ENCODE assay signal across 1 cellular context in genomic region chr2:32063310-32064020, GRCh38.
TF ChIP-seq lines count a peak whose summit lies in the region.

Gene SPAST (plus strand): TSS chr2:32063556. CDS start chr2:32063832, 276 bp downstream.

TF ChIP-seq in GM12878, 131 proteins besides CTCF, POLR2A, EP300 and RAD21 (continued from another document and continues in another):
- TF ChIP-seq CEBPZ (IDR thresholded peaks at IDR 0.05; ENCODE audit: low read depth, low read length) (no peak), EGR1 (IDR thresholded peaks at IDR 0.05; ENCODE audit: borderline replicate concordance in 1 of 2, low read depth in 2 of 2, low read length in 2 of 2) (peak; percentile 27 to 87; a peak in 2 of 3 replicates), CBX3 (IDR thresholded peaks at IDR 0.05; ENCODE audit: borderline replicate concordance, low read depth) (no peak), SIN3A (IDR thresholded peaks at IDR 0.05; ENCODE audit: low read depth, low read length) (peak; percentile 50; the same call in 1 of the 2 replicates), RBBP5 (conservative IDR thresholded peaks at IDR 0.05) (no peak), FOS (IDR thresholded peaks at IDR 0.05; ENCODE audit: borderline replicate concordance, extremely low read depth, insufficient read length) (no peak), ETV6 (conservative IDR thresholded peaks at IDR 0.05 in 1 of 2, IDR thresholded peaks at IDR 0.05 in 1 of 2; ENCODE audit: borderline replicate concordance in 1 of 2, low read depth in 1 of 2) (no peak), PAX5 (IDR thresholded peaks at IDR 0.05; ENCODE audit: borderline replicate concordance, low read depth, low read length) (peak; percentile 45; the same call in 1 of the 2 replicates), CHD2 (IDR thresholded peaks at IDR 0.05; ENCODE audit: borderline replicate concordance, low read depth, low read length) (peak; percentile 12; the same call in 1 of the 2 replicates), RCOR1 (conservative IDR thresholded peaks at IDR 0.05; ENCODE audit: low read depth, low read length) (no peak), SREBF2 (IDR thresholded peaks at IDR 0.05; ENCODE audit: low read length) (no peak), YY1 (IDR thresholded peaks at IDR 0.05; ENCODE audit: low read depth, low read length) (peak; percentile 74), SMAD1 (IDR thresholded peaks at IDR 0.05; ENCODE audit: low read depth, partially characterized antibody) (peak; percentile 21), BCL3 (IDR thresholded peaks at IDR 0.05; ENCODE audit: borderline replicate concordance, insufficient read depth, low read depth, low read length, poor library complexity, severe bottlenecking) (no peak), KLF5 (IDR thresholded peaks at IDR 0.05; ENCODE audit: partially characterized antibody) (peak; percentile 88), E2F8 (IDR thresholded peaks at IDR 0.05; ENCODE audit: low read depth, partially characterized antibody) (peak; percentile 42), RAD51 (IDR thresholded peaks at IDR 0.05) (no peak), ZNF687 (IDR thresholded peaks at IDR 0.05) (no peak), IRF3 (IDR thresholded peaks at IDR 0.05) (0 out of 2 replicates have a peak, but pooled peaks have one; percentile 19), CUX1 (IDR thresholded peaks at IDR 0.05; ENCODE audit: insufficient replicate concordance, low read depth, low read length) (peak; percentile 59), GATAD2B (conservative IDR thresholded peaks at IDR 0.05; ENCODE audit: low read depth) (no peak; the same call in 1 of the 2 replicates), CHD4 (IDR thresholded peaks at IDR 0.05) (no peak), TBL1XR1 (IDR thresholded peaks at IDR 0.05; ENCODE audit: low read depth, low read length) (0 out of 2 replicates have a peak, but pooled peaks have one; percentile 13), HDAC6 (IDR thresholded peaks at IDR 0.05; ENCODE audit: unreplicated experiment) (peak; percentile 40), JUND (IDR thresholded peaks at IDR 0.05; ENCODE audit: low read depth, low read length) (no peak), SP1 (IDR thresholded peaks at IDR 0.05; ENCODE audit: low read depth, low read length) (peak; percentile 44), PRDM15 (CRISPR knock-in tag; IDR thresholded peaks at IDR 0.05) (no peak), EZH2 (IDR thresholded peaks at IDR 0.05; ENCODE audit: borderline replicate concordance, control insufficient read depth, low read depth, low read length) (no peak), GABPA (IDR thresholded peaks at IDR 0.05; ENCODE audit: low read depth) (no peak), ATF3 (IDR thresholded peaks at IDR 0.05; ENCODE audit: borderline replicate concordance, extremely low read depth, low read depth, low read length) (no peak), SMC3 (IDR thresholded peaks at IDR 0.05; ENCODE audit: borderline replicate concordance, low read length) (no peak), JUNB (IDR thresholded peaks at IDR 0.05) (no peak), LARP7 (IDR thresholded peaks at IDR 0.05) (no peak), BHLHE40 (IDR thresholded peaks at IDR 0.05; ENCODE audit: borderline replicate concordance in 1 of 2, low read depth in 2 of 2, low read length in 1 of 2) (peak; percentile 53 to 87; a peak in 3 of 4 replicates)
